In the genomic region with DNA sequence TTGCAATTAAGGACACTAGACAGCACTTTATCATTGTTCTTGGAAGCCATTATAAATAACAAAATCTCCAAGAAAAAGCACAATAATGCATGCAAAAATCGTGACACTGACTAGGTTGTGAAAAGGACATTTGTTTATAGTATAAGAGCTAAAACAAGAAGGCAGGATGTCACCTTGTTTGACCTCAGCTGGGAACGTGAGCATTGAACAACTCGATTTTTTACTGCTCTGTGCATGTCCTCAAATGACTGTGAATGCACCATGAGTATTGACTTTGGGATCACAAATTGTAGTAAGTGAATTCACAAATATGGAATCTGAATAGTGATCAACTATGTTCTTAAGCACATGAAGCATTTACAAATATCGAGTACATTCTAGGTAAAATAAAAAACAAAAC, we compare ENCODE assay signal across 19 cellular contexts. TPM values are rescaled to one million over a fixed set of nuclear protein-coding genes. Genes with fewer than 3 reads are reported as not detected.
"Had no signal": no experiment of that assay in that cellular context is flagged by ENCODE, and none has a peak within 500 bp of the region (broad histone marks: within the 10 kb centered on the region; RNA-seq: fewer than 3 reads in every experiment).

No MANE protein-coding gene starts in this region.

- DNase-seq: colonic mucosa; effector CD8-positive, alpha-beta T cell; gastrocnemius medialis; heart right ventricle; hypothalamus; kidney glomerular epithelial cell; naive thymus-derived CD8-positive, alpha-beta T cell; posterior cingulate gyrus; sigmoid colon; stimulated activated CD4-positive, alpha-beta T cell treated with anti-CD3 and anti-CD28 coated beads, Interleukin-12 subunit alpha, Interleukin-12 subunit beta, amount 100 ng/mL, for 4 hours; stimulated activated naive CD4-positive, alpha-beta T cell; stomach; substantia nigra; transverse colon had no signal

- H3K9me3 ChIP-seq: colonic mucosa, gastrocnemius medialis, neutrophil, sigmoid colon, thoracic aorta had no signal

- H3K36me3 ChIP-seq: colonic mucosa, gastrocnemius medialis, heart right ventricle, neutrophil, sigmoid colon, stomach, thoracic aorta, transverse colon had no signal

- H3K27me3 ChIP-seq: colonic mucosa, gastrocnemius medialis, heart right ventricle, neutrophil, sigmoid colon, stomach, transverse colon had no signal

- H3K27ac ChIP-seq: colonic mucosa, gastrocnemius medialis, heart right ventricle, neutrophil, sigmoid colon, skin epidermis, stomach, thoracic aorta, transverse colon had no signal

- H3K4me1 ChIP-seq: colonic mucosa, gastrocnemius medialis, heart right ventricle, sigmoid colon, transverse colon had no signal

- H3K4me3 ChIP-seq: colonic mucosa, gastrocnemius medialis, heart right ventricle, sigmoid colon, skin epidermis, stomach, thoracic aorta, transverse colon had no signal

- FAIRE-seq: islet of Langerhans had no signal

- ATAC-seq: esophagus mucosa; gastrocnemius medialis; heart right ventricle; naive thymus-derived CD8-positive, alpha-beta T cell had no signal

RNA-seq across cellular contexts. Expression of gene ARHGAP20, which starts 35.3 kb away (rescaled TPM):
- polyA plus RNA-seq: naive thymus-derived CD8-positive, alpha-beta T cell had no signal
